ENCODE assay signal across 8 cellular contexts in the genomic region with DNA sequence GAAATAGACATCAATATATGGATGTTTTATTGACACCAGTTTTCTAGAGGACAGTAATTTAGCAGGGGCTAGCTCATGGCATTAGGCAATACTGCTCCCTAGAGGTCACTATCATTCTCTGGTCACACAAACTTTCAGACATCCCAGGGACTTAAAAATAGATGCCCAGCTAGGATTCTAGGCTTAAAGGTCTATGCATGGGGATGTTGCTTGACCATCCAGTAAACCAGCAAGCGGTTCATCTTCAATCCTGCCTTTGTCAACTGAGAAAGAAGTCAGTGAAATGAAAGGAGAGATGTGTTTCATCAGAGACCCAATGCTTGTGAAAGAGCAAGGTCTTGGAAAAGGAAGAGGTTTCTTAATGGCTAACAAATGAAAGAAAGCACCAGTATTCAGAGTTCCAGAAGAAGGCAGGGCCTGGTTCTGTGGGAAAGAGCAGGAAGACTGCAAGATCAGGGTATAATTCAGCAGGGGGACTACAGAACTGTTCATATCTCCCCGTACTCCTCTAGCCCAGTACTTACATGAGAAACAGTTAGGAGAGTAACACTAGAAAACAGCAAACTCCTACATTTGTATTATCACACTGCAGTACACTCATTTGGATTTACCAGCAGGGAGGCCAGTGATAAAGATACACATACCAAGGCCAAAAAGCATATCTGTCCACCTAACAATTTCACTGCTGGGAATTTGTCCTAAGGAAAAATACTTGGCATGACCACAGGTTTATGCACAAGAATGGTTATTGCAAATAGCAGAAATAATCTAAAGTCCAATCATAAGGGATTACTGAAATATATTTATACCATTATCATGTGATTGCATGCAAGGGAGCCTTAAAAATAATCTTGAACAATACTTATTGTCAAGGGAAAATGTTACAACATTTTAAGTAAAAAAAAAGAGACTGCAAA.
DNase-seq lines count a peak whose midpoint lies in the region; ATAC-seq and TF ChIP-seq lines count a peak whose summit lies in the region.

No MANE protein-coding gene starts in this region.

- H3K4me3 ChIP-seq in cardiac muscle cell, result no peak overlapping the region

- peak; percentile 57 for TF ChIP-seq CTCF in cardiac muscle cell (IDR thresholded peaks at IDR 0.05; ENCODE audit: low read depth, low read length)

- H3K4me3 Mint-ChIP-seq in activated naive CD4-positive, alpha-beta T cell treated with anti-CD3 and anti-CD28 coated beads for 36 hours, result no peak overlapping the region
- H3K4me3 Mint-ChIP-seq in stimulated activated effector memory CD8-positive, alpha-beta T cell treated with anti-CD3 and anti-CD28 coated beads, Interleukin-12 subunit alpha, Interleukin-12 subunit beta, amount 100 ng/mL, for 72 hours, result no peak overlapping the region

- no peaks in the 10 kb centered on the region for H3K27me3 ChIP-seq in cardiac muscle cell

- CTCF ChIA-PET in activated naive CD4-positive, alpha-beta T cell treated with anti-CD3 and anti-CD28 coated beads for 36 hours (lab: Charles Lee), result interaction anchor here (0.7 to 0.9 kb wide), 3 partner anchors 80 to 509 kb away, joined by 3 read pairs; no protein-coding TSS in a partner anchor

- no peaks in the 10 kb centered on the region for H3K9me3 Mint-ChIP-seq in activated naive CD4-positive, alpha-beta T cell treated with anti-CD3 and anti-CD28 coated beads for 36 hours
- H3K9me3 Mint-ChIP-seq in stimulated activated effector memory CD8-positive, alpha-beta T cell treated with anti-CD3 and anti-CD28 coated beads, Interleukin-12 subunit alpha, Interleukin-12 subunit beta, amount 100 ng/mL, for 72 hours, result no peaks in the 10 kb centered on the region

- no peaks in the 10 kb centered on the region for H3K9me3 ChIP-seq in cardiac muscle cell (ENCODE audit: low read depth)

- DNase-seq in activated naive CD4-positive, alpha-beta T cell treated with anti-CD3 and anti-CD28 coated beads for 36 hours, result peak; percentile 10
- no peak for DNase-seq in activated naive CD4-positive, alpha-beta T cell treated with Interleukin-2 at 50 U/mL for 16 hours
- DNase-seq in HuH-7.5 (ENCODE audit: low spot score), result peak; percentile 30
- DNase-seq in cardiac muscle cell (ENCODE audit: low read depth in 1 of 2, low spot score in 1 of 2), result peak; percentile 68 to 78
- DNase-seq in stimulated activated effector memory CD8-positive, alpha-beta T cell treated with anti-CD3 and anti-CD28 coated beads, Interleukin-12 subunit alpha, Interleukin-12 subunit beta, amount 100 ng/mL, for 72 hours (ENCODE audit: low spot score in 2 of 2), result no peak
- no peak for DNase-seq in stimulated activated CD4-positive, alpha-beta T cell treated with anti-CD3 and anti-CD28 coated beads, Interleukin-4, amount 100 ng/mL, for 1 hour
- no peak for DNase-seq in NCI-H187 treated with DMSO at 0.1 percent for 48 hours (lab: John Stamatoyannopoulos, UW)

- ATAC-seq in SK-N-SH treated with all-trans-retinoic acid at 6 μM for 48 hours, result peak; percentile 95
- ATAC-seq in stimulated activated effector memory CD8-positive, alpha-beta T cell treated with anti-CD3 and anti-CD28 coated beads, Interleukin-12 subunit alpha, Interleukin-12 subunit beta, amount 100 ng/mL, for 72 hours, result peak; percentile 39

- peak overlapping the region; percentile 3 for H3K27ac ChIP-seq in cardiac muscle cell

- H3K4me1 Mint-ChIP-seq in activated naive CD4-positive, alpha-beta T cell treated with anti-CD3 and anti-CD28 coated beads for 36 hours (ENCODE audit: low read depth), result no peaks in the 10 kb centered on the region
- H3K4me1 Mint-ChIP-seq in stimulated activated effector memory CD8-positive, alpha-beta T cell treated with anti-CD3 and anti-CD28 coated beads, Interleukin-12 subunit alpha, Interleukin-12 subunit beta, amount 100 ng/mL, for 72 hours, result no peaks in the 10 kb centered on the region

- intact Hi-C loops in activated naive CD4-positive, alpha-beta T cell treated with anti-CD3 and anti-CD28 coated beads for 36 hours (cut with micrococcal nuclease), result loop anchor here (1.0 to 5.0 kb wide), 4 partner anchors 404 to 1179 kb away; no protein-coding TSS in a partner anchor

- no peaks in the 10 kb centered on the region for H3K4me1 ChIP-seq in cardiac muscle cell (ENCODE audit: low read depth)

- H3K36me3 Mint-ChIP-seq in activated naive CD4-positive, alpha-beta T cell treated with anti-CD3 and anti-CD28 coated beads for 36 hours (ENCODE audit: low read depth), result no peaks in the 10 kb centered on the region
- H3K36me3 Mint-ChIP-seq in stimulated activated effector memory CD8-positive, alpha-beta T cell treated with anti-CD3 and anti-CD28 coated beads, Interleukin-12 subunit alpha, Interleukin-12 subunit beta, amount 100 ng/mL, for 72 hours, result no peaks in the 10 kb centered on the region

- no peak overlapping the region for H3K27ac Mint-ChIP-seq in activated naive CD4-positive, alpha-beta T cell treated with anti-CD3 and anti-CD28 coated beads for 36 hours
- no peak overlapping the region for H3K27ac Mint-ChIP-seq in stimulated activated effector memory CD8-positive, alpha-beta T cell treated with anti-CD3 and anti-CD28 coated beads, Interleukin-12 subunit alpha, Interleukin-12 subunit beta, amount 100 ng/mL, for 72 hours

- H3K27me3 Mint-ChIP-seq in activated naive CD4-positive, alpha-beta T cell treated with anti-CD3 and anti-CD28 coated beads for 36 hours (ENCODE audit: low read depth), result peaks cover 17% of the 10 kb centered on the region

- no peaks in the 10 kb centered on the region for H3K36me3 ChIP-seq in cardiac muscle cell

TF ChIP-seq in SK-N-SH treated with all-trans-retinoic acid at 6 μM for 48 hours, 23 proteins besides CTCF, POLR2A, EP300 and RAD21:
- TF ChIP-seq BACH2 (CRISPR knock-in tag; IDR thresholded peaks at IDR 0.05; ENCODE audit: borderline replicate concordance) (no peak), ESRRG (CRISPR knock-in tag; IDR thresholded peaks at IDR 0.05) (no peak), OSR1 (CRISPR knock-in tag; IDR thresholded peaks at IDR 0.05) (no peak), SNAI2 (CRISPR knock-in tag; IDR thresholded peaks at IDR 0.05) (no peak), ARNTL (CRISPR knock-in tag; IDR thresholded peaks at IDR 0.05; ENCODE audit: borderline replicate concordance, low read depth) (no peak), ISL1 (CRISPR knock-in tag; IDR thresholded peaks at IDR 0.05) (no peak)
- TF ChIP-seq, protein P1, sequence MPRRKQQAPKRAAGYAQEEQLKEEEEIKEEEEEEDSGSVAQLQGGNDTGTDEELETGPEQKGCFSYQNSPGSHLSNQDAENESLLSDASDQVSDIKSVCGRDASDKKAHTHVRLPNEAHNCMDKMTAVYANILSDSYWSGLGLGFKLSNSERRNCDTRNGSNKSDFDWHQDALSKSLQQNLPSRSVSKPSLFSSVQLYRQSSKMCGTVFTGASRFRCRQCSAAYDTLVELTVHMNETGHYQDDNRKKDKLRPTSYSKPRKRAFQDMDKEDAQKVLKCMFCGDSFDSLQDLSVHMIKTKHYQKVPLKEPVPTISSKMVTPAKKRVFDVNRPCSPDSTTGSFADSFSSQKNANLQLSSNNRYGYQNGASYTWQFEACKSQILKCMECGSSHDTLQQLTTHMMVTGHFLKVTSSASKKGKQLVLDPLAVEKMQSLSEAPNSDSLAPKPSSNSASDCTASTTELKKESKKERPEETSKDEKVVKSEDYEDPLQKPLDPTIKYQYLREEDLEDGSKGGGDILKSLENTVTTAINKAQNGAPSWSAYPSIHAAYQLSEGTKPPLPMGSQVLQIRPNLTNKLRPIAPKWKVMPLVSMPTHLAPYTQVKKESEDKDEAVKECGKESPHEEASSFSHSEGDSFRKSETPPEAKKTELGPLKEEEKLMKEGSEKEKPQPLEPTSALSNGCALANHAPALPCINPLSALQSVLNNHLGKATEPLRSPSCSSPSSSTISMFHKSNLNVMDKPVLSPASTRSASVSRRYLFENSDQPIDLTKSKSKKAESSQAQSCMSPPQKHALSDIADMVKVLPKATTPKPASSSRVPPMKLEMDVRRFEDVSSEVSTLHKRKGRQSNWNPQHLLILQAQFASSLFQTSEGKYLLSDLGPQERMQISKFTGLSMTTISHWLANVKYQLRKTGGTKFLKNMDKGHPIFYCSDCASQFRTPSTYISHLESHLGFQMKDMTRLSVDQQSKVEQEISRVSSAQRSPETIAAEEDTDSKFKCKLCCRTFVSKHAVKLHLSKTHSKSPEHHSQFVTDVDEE (CRISPR knock-in tag; IDR thresholded peaks at IDR 0.05), result no peak

Comparison
In these comparisons a context has a peak if more than half of its experiments do, and no peak if none do; other contexts are left out.
1. DNase-seq: peak in activated naive CD4-positive, alpha-beta T cell treated with anti-CD3 and anti-CD28 coated beads for 36 hours (single experiment), HuH-7.5 (single experiment) and cardiac muscle cell (2 of 2); none in activated naive CD4-positive, alpha-beta T cell treated with Interleukin-2 at 50 U/mL for 16 hours (single experiment), stimulated activated effector memory CD8-positive, alpha-beta T cell treated with anti-CD3 and anti-CD28 coated beads, Interleukin-12 subunit alpha, Interleukin-12 subunit beta, amount 100 ng/mL, for 72 hours (0 of 2), stimulated activated CD4-positive, alpha-beta T cell treated with anti-CD3 and anti-CD28 coated beads, Interleukin-4, amount 100 ng/mL, for 1 hour (single experiment) and NCI-H187 treated with DMSO at 0.1 percent for 48 hours (single experiment).